In genomic region chr1:151326619-151327222, GRCh38 we compare ENCODE assay signal across 1 cellular context.
TF ChIP-seq lines count a peak whose summit lies in the region.

No MANE protein-coding gene starts in this region.

TF ChIP-seq in K562, 482 proteins besides CTCF, POLR2A, EP300 and RAD21 (continued from another document and continues in another):
- TF ChIP-seq AFF4 (CRISPR knock-in tag; IDR thresholded peaks at IDR 0.05) (no peak), THRA (IDR thresholded peaks at IDR 0.05) (no peak), PCBP1 (IDR thresholded peaks at IDR 0.05; ENCODE audit: low read depth, low read length, poor library complexity, severe bottlenecking) (no peak), FOXK1 (CRISPR knock-in tag; IDR thresholded peaks at IDR 0.05; ENCODE audit: borderline replicate concordance) (no peak), FOSL1 (tag; conservative IDR thresholded peaks at IDR 0.05) (0 out of 2 replicates have a peak, but pooled peaks have one; percentile 17), ZNF134 (CRISPR knock-in tag; conservative IDR thresholded peaks at IDR 0.05) (no peak), ZKSCAN8 (CRISPR knock-in tag; IDR thresholded peaks at IDR 0.05) (no peak), PHF20 (IDR thresholded peaks at IDR 0.05; ENCODE audit: partially characterized antibody) (peak; percentile 5), ZBTB9 (CRISPR knock-in tag; IDR thresholded peaks at IDR 0.05) (no peak), RUNX1 (IDR thresholded peaks at IDR 0.05; ENCODE audit: low read depth) (no peak), DNMT1 (IDR thresholded peaks at IDR 0.05) (no peak), CHCHD3 (CRISPR knock-in tag; IDR thresholded peaks at IDR 0.05) (no peak), ZBTB8A (IDR thresholded peaks at IDR 0.05; ENCODE audit: partially characterized antibody) (no peak), SPI1 (IDR thresholded peaks at IDR 0.05; ENCODE audit: borderline replicate concordance, low read depth, low read length) (peak; percentile 86), KDM4B (IDR thresholded peaks at IDR 0.05; ENCODE audit: borderline replicate concordance in 2 of 2, low read depth in 1 of 2) (no peak), TRIM25 (IDR thresholded peaks at IDR 0.05; ENCODE audit: borderline replicate concordance) (no peak), TCF15 (CRISPR knock-in tag; IDR thresholded peaks at IDR 0.05) (no peak), EWSR1 (IDR thresholded peaks at IDR 0.05; ENCODE audit: borderline replicate concordance, low read depth, partially characterized antibody) (no peak), ATF6 (CRISPR knock-in tag; IDR thresholded peaks at IDR 0.05) (no peak), MYC (IDR thresholded peaks at IDR 0.05; ENCODE audit: low read depth, low read length) (no peak), MYC (CRISPR knock-in tag; IDR thresholded peaks at IDR 0.05; ENCODE audit: borderline replicate concordance, low read depth) (no peak), ZNF518B (CRISPR knock-in tag; IDR thresholded peaks at IDR 0.05) (no peak), ZNF174 (CRISPR knock-in tag; IDR thresholded peaks at IDR 0.05) (no peak), STAT5B (CRISPR knock-in tag; IDR thresholded peaks at IDR 0.05) (no peak), POU5F1 (IDR thresholded peaks at IDR 0.05; ENCODE audit: borderline replicate concordance, low read depth, low read length, partially characterized antibody) (no peak), ZNF324 (CRISPR knock-in tag; IDR thresholded peaks at IDR 0.05) (no peak), HEY1 (CRISPR knock-in tag; IDR thresholded peaks at IDR 0.05; ENCODE audit: borderline replicate concordance) (no peak), GTF2E2 (tag; IDR thresholded peaks at IDR 0.05) (0 out of 2 replicates have a peak, but pooled peaks have one; percentile 22), SMARCA5 (IDR thresholded peaks at IDR 0.05) (no peak), RBM14 (IDR thresholded peaks at IDR 0.05; ENCODE audit: borderline replicate concordance, insufficient read depth, low read depth, low read length) (no peak), MCM5 (IDR thresholded peaks at IDR 0.05; ENCODE audit: low read depth) (no peak), ADNP (tag; IDR thresholded peaks at IDR 0.05) (no peak), ZNF583 (CRISPR knock-in tag; IDR thresholded peaks at IDR 0.05) (no peak), PKNOX1 (IDR thresholded peaks at IDR 0.05) (no peak), SNAPC5 (CRISPR knock-in tag; IDR thresholded peaks at IDR 0.05) (no peak), DPF2 (IDR thresholded peaks at IDR 0.05) (no peak), FOS (IDR thresholded peaks at IDR 0.05; ENCODE audit: extremely low read depth, insufficient read length) (no peak), ZKSCAN1 (IDR thresholded peaks at IDR 0.05; ENCODE audit: low read depth, low read length) (no peak), VEZF1 (CRISPR knock-in tag; IDR thresholded peaks at IDR 0.05) (no peak; the same call in 1 of the 2 replicates), HMGN3 (IDR thresholded peaks at IDR 0.05; ENCODE audit: borderline replicate concordance, extremely low read depth, insufficient read length, low read depth, low read length) (no peak), TAF1 (IDR thresholded peaks at IDR 0.05; ENCODE audit: control insufficient read depth, extremely low read depth, insufficient read depth, low read length, severe bottlenecking) (no peak), ZNF766 (CRISPR knock-in tag; conservative IDR thresholded peaks at IDR 0.05) (no peak), SFPQ (IDR thresholded peaks at IDR 0.05; ENCODE audit: low read depth, low read length) (no peak), ZKSCAN3 (CRISPR knock-in tag; IDR thresholded peaks at IDR 0.05) (no peak), HLTF (IDR thresholded peaks at IDR 0.05) (no peak), GTF2A2 (tag; IDR thresholded peaks at IDR 0.05) (no peak), ELF4 (CRISPR knock-in tag; IDR thresholded peaks at IDR 0.05) (peak; percentile 10; the same call in 1 of the 2 replicates), NFYB (IDR thresholded peaks at IDR 0.05; ENCODE audit: extremely low read depth, insufficient read length) (no peak), ARID1B (IDR thresholded peaks at IDR 0.05) (no peak)
